In the genomic region with DNA sequence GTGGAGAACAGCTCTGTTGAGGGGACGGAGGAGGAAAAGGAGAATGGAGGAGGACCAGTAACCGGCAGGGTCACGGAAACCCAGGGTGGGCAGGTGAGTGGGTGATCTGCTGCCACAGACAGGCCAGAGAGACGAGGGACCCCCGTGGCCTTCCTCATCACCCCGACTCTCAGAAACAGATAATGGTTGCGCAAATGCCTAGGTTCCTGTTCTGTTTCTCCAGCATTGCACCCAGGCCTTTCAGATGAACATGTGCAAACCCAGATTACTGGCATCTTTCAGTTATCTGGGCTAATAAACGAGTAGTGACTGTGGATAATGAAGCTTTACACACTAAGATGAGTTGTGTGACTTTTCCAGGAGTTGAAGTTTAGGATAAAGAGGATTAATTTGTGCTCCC, we compare ENCODE assay signal across 1 cellular context.
TF ChIP-seq lines count a peak whose summit lies in the region.

No MANE protein-coding gene starts in this region.

TF ChIP-seq in SK-N-SH, 30 proteins besides CTCF, POLR2A, EP300 and RAD21 (continued from another document):
- TF ChIP-seq, protein P1, sequence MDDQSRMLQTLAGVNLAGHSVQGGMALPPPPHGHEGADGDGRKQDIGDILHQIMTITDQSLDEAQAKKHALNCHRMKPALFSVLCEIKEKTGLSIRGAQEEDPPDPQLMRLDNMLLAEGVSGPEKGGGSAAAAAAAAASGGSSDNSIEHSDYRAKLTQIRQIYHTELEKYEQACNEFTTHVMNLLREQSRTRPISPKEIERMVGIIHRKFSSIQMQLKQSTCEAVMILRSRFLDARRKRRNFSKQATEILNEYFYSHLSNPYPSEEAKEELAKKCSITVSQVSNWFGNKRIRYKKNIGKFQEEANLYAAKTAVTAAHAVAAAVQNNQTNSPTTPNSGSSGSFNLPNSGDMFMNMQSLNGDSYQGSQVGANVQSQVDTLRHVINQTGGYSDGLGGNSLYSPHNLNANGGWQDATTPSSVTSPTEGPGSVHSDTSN (IDR thresholded peaks at IDR 0.05): no peak
- TF ChIP-seq TEAD4 (IDR thresholded peaks at IDR 0.05; ENCODE audit: borderline replicate concordance, insufficient read depth) (no peak), JUND (IDR thresholded peaks at IDR 0.05) (no peak), EZH2phosphoT487 (IDR thresholded peaks at IDR 0.05; ENCODE audit: borderline replicate concordance, low read depth) (no peak), TCF12 (IDR thresholded peaks at IDR 0.05) (no peak), SMC3 (IDR thresholded peaks at IDR 0.05; ENCODE audit: low read depth, low read length) (no peak), FOXM1 (IDR thresholded peaks at IDR 0.05; ENCODE audit: low read depth) (no peak), TAF1 (IDR thresholded peaks at IDR 0.05; ENCODE audit: borderline replicate concordance, low read depth, low read length) (no peak), RXRA (IDR thresholded peaks at IDR 0.05; ENCODE audit: borderline replicate concordance, low read depth) (no peak), MXI1 (IDR thresholded peaks at IDR 0.05; ENCODE audit: low read depth, low read length) (no peak)
- TF ChIP-seq, protein P2, sequence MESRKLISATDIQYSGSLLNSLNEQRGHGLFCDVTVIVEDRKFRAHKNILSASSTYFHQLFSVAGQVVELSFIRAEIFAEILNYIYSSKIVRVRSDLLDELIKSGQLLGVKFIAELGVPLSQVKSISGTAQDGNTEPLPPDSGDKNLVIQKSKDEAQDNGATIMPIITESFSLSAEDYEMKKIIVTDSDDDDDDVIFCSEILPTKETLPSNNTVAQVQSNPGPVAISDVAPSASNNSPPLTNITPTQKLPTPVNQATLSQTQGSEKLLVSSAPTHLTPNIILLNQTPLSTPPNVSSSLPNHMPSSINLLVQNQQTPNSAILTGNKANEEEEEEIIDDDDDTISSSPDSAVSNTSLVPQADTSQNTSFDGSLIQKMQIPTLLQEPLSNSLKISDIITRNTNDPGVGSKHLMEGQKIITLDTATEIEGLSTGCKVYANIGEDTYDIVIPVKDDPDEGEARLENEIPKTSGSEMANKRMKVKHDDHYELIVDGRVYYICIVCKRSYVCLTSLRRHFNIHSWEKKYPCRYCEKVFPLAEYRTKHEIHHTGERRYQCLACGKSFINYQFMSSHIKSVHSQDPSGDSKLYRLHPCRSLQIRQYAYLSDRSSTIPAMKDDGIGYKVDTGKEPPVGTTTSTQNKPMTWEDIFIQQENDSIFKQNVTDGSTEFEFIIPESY (IDR thresholded peaks at IDR 0.05; ENCODE audit: borderline replicate concordance, low read depth): no peak
- TF ChIP-seq, protein P3, sequence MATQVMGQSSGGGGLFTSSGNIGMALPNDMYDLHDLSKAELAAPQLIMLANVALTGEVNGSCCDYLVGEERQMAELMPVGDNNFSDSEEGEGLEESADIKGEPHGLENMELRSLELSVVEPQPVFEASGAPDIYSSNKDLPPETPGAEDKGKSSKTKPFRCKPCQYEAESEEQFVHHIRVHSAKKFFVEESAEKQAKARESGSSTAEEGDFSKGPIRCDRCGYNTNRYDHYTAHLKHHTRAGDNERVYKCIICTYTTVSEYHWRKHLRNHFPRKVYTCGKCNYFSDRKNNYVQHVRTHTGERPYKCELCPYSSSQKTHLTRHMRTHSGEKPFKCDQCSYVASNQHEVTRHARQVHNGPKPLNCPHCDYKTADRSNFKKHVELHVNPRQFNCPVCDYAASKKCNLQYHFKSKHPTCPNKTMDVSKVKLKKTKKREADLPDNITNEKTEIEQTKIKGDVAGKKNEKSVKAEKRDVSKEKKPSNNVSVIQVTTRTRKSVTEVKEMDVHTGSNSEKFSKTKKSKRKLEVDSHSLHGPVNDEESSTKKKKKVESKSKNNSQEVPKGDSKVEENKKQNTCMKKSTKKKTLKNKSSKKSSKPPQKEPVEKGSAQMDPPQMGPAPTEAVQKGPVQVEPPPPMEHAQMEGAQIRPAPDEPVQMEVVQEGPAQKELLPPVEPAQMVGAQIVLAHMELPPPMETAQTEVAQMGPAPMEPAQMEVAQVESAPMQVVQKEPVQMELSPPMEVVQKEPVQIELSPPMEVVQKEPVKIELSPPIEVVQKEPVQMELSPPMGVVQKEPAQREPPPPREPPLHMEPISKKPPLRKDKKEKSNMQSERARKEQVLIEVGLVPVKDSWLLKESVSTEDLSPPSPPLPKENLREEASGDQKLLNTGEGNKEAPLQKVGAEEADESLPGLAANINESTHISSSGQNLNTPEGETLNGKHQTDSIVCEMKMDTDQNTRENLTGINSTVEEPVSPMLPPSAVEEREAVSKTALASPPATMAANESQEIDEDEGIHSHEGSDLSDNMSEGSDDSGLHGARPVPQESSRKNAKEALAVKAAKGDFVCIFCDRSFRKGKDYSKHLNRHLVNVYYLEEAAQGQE (IDR thresholded peaks at IDR 0.05; ENCODE audit: low read depth, low read length): no peak
- TF ChIP-seq, protein P4, sequence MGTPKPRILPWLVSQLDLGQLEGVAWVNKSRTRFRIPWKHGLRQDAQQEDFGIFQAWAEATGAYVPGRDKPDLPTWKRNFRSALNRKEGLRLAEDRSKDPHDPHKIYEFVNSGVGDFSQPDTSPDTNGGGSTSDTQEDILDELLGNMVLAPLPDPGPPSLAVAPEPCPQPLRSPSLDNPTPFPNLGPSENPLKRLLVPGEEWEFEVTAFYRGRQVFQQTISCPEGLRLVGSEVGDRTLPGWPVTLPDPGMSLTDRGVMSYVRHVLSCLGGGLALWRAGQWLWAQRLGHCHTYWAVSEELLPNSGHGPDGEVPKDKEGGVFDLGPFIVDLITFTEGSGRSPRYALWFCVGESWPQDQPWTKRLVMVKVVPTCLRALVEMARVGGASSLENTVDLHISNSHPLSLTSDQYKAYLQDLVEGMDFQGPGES (IDR thresholded peaks at IDR 0.05; ENCODE audit: low read depth, low read length): no peak
- TF ChIP-seq, protein P5, sequence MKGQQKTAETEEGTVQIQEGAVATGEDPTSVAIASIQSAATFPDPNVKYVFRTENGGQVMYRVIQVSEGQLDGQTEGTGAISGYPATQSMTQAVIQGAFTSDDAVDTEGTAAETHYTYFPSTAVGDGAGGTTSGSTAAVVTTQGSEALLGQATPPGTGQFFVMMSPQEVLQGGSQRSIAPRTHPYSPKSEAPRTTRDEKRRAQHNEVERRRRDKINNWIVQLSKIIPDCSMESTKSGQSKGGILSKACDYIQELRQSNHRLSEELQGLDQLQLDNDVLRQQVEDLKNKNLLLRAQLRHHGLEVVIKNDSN (IDR thresholded peaks at IDR 0.05; ENCODE audit: borderline replicate concordance, low read depth): no peak
TF ChIP-seq in SK-N-SH: peak in this region for 0.
